ENCODE assay signal across 8 cellular contexts in genomic region chr3:23888617-23889228, GRCh38.
A peak's percentile ranks its signal among the peaks of the same experiment; 100 is the strongest.
DNase-seq lines count a peak whose midpoint lies in the region; ATAC-seq lines count a peak whose summit lies in the region.

No MANE protein-coding gene starts in this region.

- H3K9me3 Mint-ChIP-seq in T-helper 2 cell treated with Interferon-gamma antibody and Interleukin-4, amounts not matched to agents 5 μg/mL and 100 μg/mL, for 36 hours, result no peaks in the 10 kb centered on the region

- no peaks in the 10 kb centered on the region for H3K27me3 Mint-ChIP-seq in T-helper 2 cell treated with Interferon-gamma antibody and Interleukin-4, amounts not matched to agents 5 μg/mL and 100 μg/mL, for 36 hours (ENCODE audit: low read depth)

- ATAC-seq in HG02981 (IDR thresholded peaks at IDR 0.05; ENCODE audit: unreplicated experiment) (peak; percentile 40), HG03095 (IDR thresholded peaks at IDR 0.05; ENCODE audit: unreplicated experiment) (no peak), HG02610 (IDR thresholded peaks at IDR 0.05; ENCODE audit: unreplicated experiment) (no peak)
- no peak for ATAC-seq in stimulated activated naive CD8-positive, alpha-beta T cell treated with anti-CD3 and anti-CD28 coated beads, Interleukin-15, Interleukin-2, amounts not matched to agents 100 U/mL and 50 U/mL, for 24 hours

- DNase-seq in EL, result peak; percentile 45
- peak; percentile 46 for DNase-seq in amniotic epithelial cell (ENCODE audit: low read depth)
- DNase-seq in iris pigment epithelial cell (ENCODE audit: low read depth), result peak; percentile 56
- DNase-seq in stimulated activated naive CD8-positive, alpha-beta T cell treated with anti-CD3 and anti-CD28 coated beads, Interleukin-15, Interleukin-2, amounts not matched to agents 100 U/mL and 50 U/mL, for 24 hours, result no peak
- no peak for DNase-seq in T-helper 2 cell treated with Interferon-gamma antibody and Interleukin-4, amounts not matched to agents 5 μg/mL and 100 μg/mL, for 36 hours (ENCODE audit: low spot score)

- H3K4me1 Mint-ChIP-seq in T-helper 2 cell treated with Interferon-gamma antibody and Interleukin-4, amounts not matched to agents 5 μg/mL and 100 μg/mL, for 36 hours (ENCODE audit: low read depth), result no peaks in the 10 kb centered on the region

- no peak overlapping the region for H3K27ac Mint-ChIP-seq in T-helper 2 cell treated with Interferon-gamma antibody and Interleukin-4, amounts not matched to agents 5 μg/mL and 100 μg/mL, for 36 hours

- H3K36me3 Mint-ChIP-seq in T-helper 2 cell treated with Interferon-gamma antibody and Interleukin-4, amounts not matched to agents 5 μg/mL and 100 μg/mL, for 36 hours (ENCODE audit: low read depth), result peaks cover 2% of the 10 kb centered on the region

- H3K4me3 Mint-ChIP-seq in T-helper 2 cell treated with Interferon-gamma antibody and Interleukin-4, amounts not matched to agents 5 μg/mL and 100 μg/mL, for 36 hours, result no peak overlapping the region

Comparison
In these comparisons a context has a peak if more than half of its experiments do, and no peak if none do; other contexts are left out.
1. DNase-seq: peak in EL (single experiment), amniotic epithelial cell (single experiment) and iris pigment epithelial cell (single experiment); none in stimulated activated naive CD8-positive, alpha-beta T cell treated with anti-CD3 and anti-CD28 coated beads, Interleukin-15, Interleukin-2, amounts not matched to agents 100 U/mL and 50 U/mL, for 24 hours (single experiment) and T-helper 2 cell treated with Interferon-gamma antibody and Interleukin-4, amounts not matched to agents 5 μg/mL and 100 μg/mL, for 36 hours (single experiment).